Comparison of ENCODE assay signal across 15 cellular contexts in the genomic region with DNA sequence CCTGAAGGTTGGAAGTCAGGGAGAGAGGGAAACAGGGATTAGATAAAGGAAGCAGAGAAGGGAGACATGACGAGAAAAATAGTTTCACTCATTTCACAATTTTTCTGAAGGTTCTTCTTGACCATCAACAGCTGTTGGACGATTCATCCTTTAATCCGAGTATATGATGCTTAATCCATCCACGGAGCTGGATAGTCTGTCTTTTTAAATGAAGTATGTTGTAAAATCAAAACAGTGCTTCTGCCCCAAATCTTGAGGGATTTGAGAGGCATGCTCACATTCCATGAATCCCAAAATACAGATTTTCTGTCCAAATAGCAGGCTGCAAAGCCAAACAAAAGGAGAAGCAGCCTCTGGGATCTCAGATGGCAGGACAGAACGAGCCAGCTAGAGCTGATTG.
"Had no signal": no experiment of that assay in that cellular context is flagged by ENCODE, and none has a peak within 500 bp of the region (broad histone marks: within the 10 kb centered on the region; RNA-seq: fewer than 3 reads in every experiment).

No MANE protein-coding gene starts in this region.

- H3K27ac ChIP-seq: cardiac muscle cell, parathyroid adenoma had no signal

- H3K27me3 ChIP-seq: cardiac muscle cell, gastroesophageal sphincter had no signal

- DNase-seq: activated CD4-positive, alpha-beta T cell treated with anti-CD3 and anti-CD28 coated beads, Interleukin-2, amount 50 U/mL, for 4 hours; activated CD4-positive, CD25-positive, alpha-beta regulatory T cell treated with anti-CD3 and anti-CD28 coated beads, Interleukin-2, amount 50 U/mL, for 72 hours; activated naive CD4-positive, alpha-beta T cell treated with Interleukin-2 at 50 U/mL for 16 hours; activated naive CD8-positive, alpha-beta T cell treated with anti-CD3 and anti-CD28 coated beads, Interleukin-2, amount 50 U/mL, for 24 hours; left cardiac atrium; mammary epithelial cell; naive thymus-derived CD8-positive, alpha-beta T cell; stimulated activated CD4-positive, alpha-beta T cell treated with anti-CD3 and anti-CD28 coated beads, Interleukin-4, amount 100 ng/mL, for 1 hour; stimulated activated naive CD4-positive, alpha-beta T cell treated with Interleukin-2 at 50 U/mL for 16 hours; substantia nigra; T1000 had no signal

- H3K9me3 ChIP-seq: gastroesophageal sphincter had no signal

- ATAC-seq: activated naive CD8-positive, alpha-beta T cell treated with anti-CD3 and anti-CD28 coated beads, Interleukin-2, amount 50 U/mL, for 24 hours; activated T-helper 17 cell treated with anti-CD3 and anti-CD28 coated beads, Interleukin-2, amount 50 U/mL, for 72 hours; gastroesophageal sphincter; left cardiac atrium; naive thymus-derived CD8-positive, alpha-beta T cell had no signal

- H3K4me3 ChIP-seq: cardiac muscle cell, gastroesophageal sphincter had no signal

- H3K36me3 ChIP-seq: cardiac muscle cell had no signal

- H3K9ac ChIP-seq: parathyroid adenoma had no signal

- H2AFZ ChIP-seq: parathyroid adenoma had no signal
